Comparison of ENCODE assay signal across 8 cellular contexts in genomic region chr22:36425977-36426523, GRCh38. TPM values are rescaled to one million over a fixed set of nuclear protein-coding genes. Genes with fewer than 3 reads are reported as not detected.
A peak's percentile ranks its signal among the peaks of the same experiment; 100 is the strongest.
DNase-seq lines count a peak whose midpoint lies in the region; ATAC-seq and TF ChIP-seq lines count a peak whose summit lies in the region.

No MANE protein-coding gene starts in this region.

- peak overlapping the region in 6 of 10 donors; percentile 4 to 70 (median 54) for H3K4me3 Mint-ChIP-seq in naive thymus-derived CD4-positive, alpha-beta T cell

- H3F3A ChIP-seq in Loucy (ENCODE audit: low read depth) (no peaks in the 10 kb centered on the region), PC-9 (ENCODE audit: insufficient read depth, low read depth) (peaks cover 10% of the 10 kb centered on the region)

- H3K9me2 ChIP-seq in Loucy (replicated peaks; ENCODE audit: low read depth, low read length), result no peaks in the 10 kb centered on the region
- H3K9me2 ChIP-seq in PC-9 (ENCODE audit: insufficient read depth), result no peaks in the 10 kb centered on the region

- H3K36me3 Mint-ChIP-seq in naive thymus-derived CD4-positive, alpha-beta T cell, result no peaks in the 10 kb centered on the region

- no TSS peak for BruUV-seq in PC-9 (replicated peaks; lab: Mats Ljungman, UMichigan)

- peak overlapping the region; percentile 35 for H3K4me2 ChIP-seq in Loucy (ENCODE audit: low read depth, low read length, poor library complexity, severe bottlenecking)
- no peak overlapping the region for H3K4me2 ChIP-seq in PC-9

- H3K9me3 Mint-ChIP-seq in naive thymus-derived CD4-positive, alpha-beta T cell, result peaks cover 0 to 1% (median 0%) of the 10 kb centered on the region in 11 donors

- H2AFZ ChIP-seq in Loucy (ENCODE audit: low read length) (no peak overlapping the region), PC-9 (no peak overlapping the region)

- no peaks in the 10 kb centered on the region for H3K27me3 Mint-ChIP-seq in naive thymus-derived CD4-positive, alpha-beta T cell

- intact Hi-C loops in colonic mucosa (cut with DNase I), result no loop called here
- intact Hi-C loops in naive thymus-derived CD4-positive, alpha-beta T cell (cut with micrococcal nuclease), result loop anchor here in 1 of 2 donors (1.0 kb wide), 1 partner anchor 9 kb away; no protein-coding TSS in a partner anchor
- intact Hi-C loops in PC-9 (cut with micrococcal nuclease; ENCODE audit: unreplicated experiment), result no loop called here

- H3K79me2 ChIP-seq in Loucy (ENCODE audit: insufficient read depth, low read length), result no peaks in the 10 kb centered on the region
- no peaks in the 10 kb centered on the region for H3K79me2 ChIP-seq in PC-9 (ENCODE audit: low read depth)

- H4K20me1 ChIP-seq in Loucy (ENCODE audit: insufficient read depth, low read length, poor library complexity, severe bottlenecking) (no peaks in the 10 kb centered on the region), PC-9 (ENCODE audit: insufficient read depth) (no peaks in the 10 kb centered on the region)

- CTCF ChIA-PET in naive thymus-derived CD4-positive, alpha-beta T cell (lab: Charles Lee), result no interaction called here
- CTCF ChIA-PET in PC-9 (lab: Charles Lee), result interaction anchor here (0.6 kb wide), 1 partner anchor 1046 kb away, joined by 7 read pairs; no protein-coding TSS in a partner anchor

- no peak for TF ChIP-seq CTCF in Loucy (conservative IDR thresholded peaks at IDR 0.05; ENCODE audit: low read length)
- no peak for TF ChIP-seq CTCF in colonic mucosa (IDR thresholded peaks at IDR 0.05)
- TF ChIP-seq CTCF in PC-9 (conservative IDR thresholded peaks at IDR 0.05), result no peak

- no peaks in the 10 kb centered on the region for H3K36me3 ChIP-seq in Loucy (ENCODE audit: insufficient read depth, low read length)
- H3K36me3 ChIP-seq in colonic mucosa, result no peaks in the 10 kb centered on the region
- no peaks in the 10 kb centered on the region for H3K36me3 ChIP-seq in naive thymus-derived CD4-positive, alpha-beta T cell (ENCODE audit: control insufficient read depth in 2 of 3, insufficient read depth in 3 of 3, low read length in 3 of 3)
- no peaks in the 10 kb centered on the region for H3K36me3 ChIP-seq in effector memory CD4-positive, alpha-beta T cell (ENCODE audit: control insufficient read depth, insufficient read depth, low read length)
- no peaks in the 10 kb centered on the region for H3K36me3 ChIP-seq in PC-9 (ENCODE audit: low read depth)

- H3K4me1 ChIP-seq in Loucy (ENCODE audit: insufficient read depth, low read length, poor library complexity, severe bottlenecking) (peaks cover 32% of the 10 kb centered on the region), colonic mucosa (peaks cover 4% of the 10 kb centered on the region), PC-9 (replicated peaks; ENCODE audit: insufficient read depth) (peaks cover 17% of the 10 kb centered on the region)
- H3K4me1 ChIP-seq in naive thymus-derived CD4-positive, alpha-beta T cell (ENCODE audit: control insufficient read depth in 2 of 2, insufficient read depth in 2 of 2, low read length in 2 of 2), result peaks cover 0 to 11% of the 10 kb centered on the region in 2 donors
- H3K4me1 ChIP-seq in effector memory CD4-positive, alpha-beta T cell (ENCODE audit: control insufficient read depth, insufficient read depth, low read length, poor library complexity, severe bottlenecking), result no peaks in the 10 kb centered on the region

- H3K9me3 ChIP-seq in Loucy (ENCODE audit: insufficient read depth, low read depth, low read length), result no peaks in the 10 kb centered on the region
- no peaks in the 10 kb centered on the region for H3K9me3 ChIP-seq in colonic mucosa
- no peaks in the 10 kb centered on the region for H3K9me3 ChIP-seq in naive thymus-derived CD4-positive, alpha-beta T cell (ENCODE audit: control insufficient read depth in 2 of 3, low read length in 3 of 3)
- H3K9me3 ChIP-seq in effector memory CD4-positive, alpha-beta T cell (ENCODE audit: control insufficient read depth, low read length), result no peaks in the 10 kb centered on the region
- H3K9me3 ChIP-seq in PC-9 (ENCODE audit: insufficient read depth, low read depth), result no peaks in the 10 kb centered on the region

- peaks cover 19 to 39% (median 30%) of the 10 kb centered on the region in 7 donors for H3K4me1 Mint-ChIP-seq in naive thymus-derived CD4-positive, alpha-beta T cell

- H3K27ac Mint-ChIP-seq in naive thymus-derived CD4-positive, alpha-beta T cell, result peak overlapping the region in 8 of 9 donors; percentile 17 to 88 (median 59)

- DNase-seq in Daoy (ENCODE audit: low read depth), result peak; percentile 39
- peak; percentile 44 for DNase-seq in colonic mucosa
- no peak for DNase-seq in naive thymus-derived CD4-positive, alpha-beta T cell
- DNase-seq in effector memory CD4-positive, alpha-beta T cell, result no peak
- no peak for DNase-seq in PC-9
- DNase-seq in cerebellar cortex (ENCODE audit: low spot score), result no peak

- H3K27me3 ChIP-seq in Loucy (ENCODE audit: insufficient read depth, low read length, poor library complexity, severe bottlenecking) (no peaks in the 10 kb centered on the region), colonic mucosa (no peaks in the 10 kb centered on the region), PC-9 (ENCODE audit: insufficient read depth, low read depth) (no peaks in the 10 kb centered on the region)
- no peaks in the 10 kb centered on the region for H3K27me3 ChIP-seq in naive thymus-derived CD4-positive, alpha-beta T cell (ENCODE audit: control insufficient read depth in 2 of 2, insufficient read depth in 2 of 2, low read length in 2 of 2)
- H3K27me3 ChIP-seq in effector memory CD4-positive, alpha-beta T cell (replicated peaks; ENCODE audit: control insufficient read depth, insufficient read depth, low read length, poor library complexity, severe bottlenecking), result no peaks in the 10 kb centered on the region

- no peak for ATAC-seq in naive thymus-derived CD4-positive, alpha-beta T cell
- no peak for ATAC-seq in GM18873 (IDR thresholded peaks at IDR 0.05; ENCODE audit: low FRiP score, unreplicated experiment)

- POLR2A ChIA-PET in naive thymus-derived CD4-positive, alpha-beta T cell (lab: Charles Lee), result interaction anchor here (0.6 to 1.2 kb wide), 3 partner anchors 14 to 41 kb away, joined by 3 to 4 read pairs (median 3); partner anchors contain the start of gene MYH9
- POLR2A ChIA-PET in PC-9 (lab: Charles Lee; ENCODE audit: unreplicated experiment), result interaction anchor here (0.6 kb wide), 2 partner anchors 25 to 51 kb away, joined by 3 to 28 read pairs; no protein-coding TSS in a partner anchor

- H3K27ac ChIP-seq in colonic mucosa (peak overlapping the region; percentile 44), PC-9 (no peak overlapping the region)
- no peak overlapping the region for H3K27ac ChIP-seq in naive thymus-derived CD4-positive, alpha-beta T cell (ENCODE audit: low read depth, low read length)
- H3K27ac ChIP-seq in effector memory CD4-positive, alpha-beta T cell (ENCODE audit: insufficient read depth, low read length, poor library complexity, severe bottlenecking), result no peak overlapping the region

- H3K4me3 ChIP-seq in Loucy (ENCODE audit: low read length, poor library complexity, severe bottlenecking) (no peak overlapping the region), colonic mucosa (no peak overlapping the region), PC-9 (no peak overlapping the region)
- H3K4me3 ChIP-seq in naive thymus-derived CD4-positive, alpha-beta T cell (ENCODE audit: low read length), result no peak overlapping the region
- H3K4me3 ChIP-seq in effector memory CD4-positive, alpha-beta T cell (ENCODE audit: insufficient read depth, low read depth, low read length, poor library complexity, severe bottlenecking), result no peak overlapping the region

- H3K9ac ChIP-seq in Loucy (ENCODE audit: low read depth, low read length, poor library complexity, severe bottlenecking) (peak overlapping the region; percentile 43), colonic mucosa (ENCODE audit: low read depth in 2 of 2, low read length in 2 of 2) (peak overlapping the region in 1 of 2 donors; percentile 63)

RNA-seq across cellular contexts. Expression of gene MYH9, which starts 38.3 kb away (rescaled TPM):
- 349 and 464 TPM in 2 replicates for total RNA-seq in Daoy (2014; rRNA removed; shearing (Covaris generic))
- total RNA-seq in colonic mucosa (100 to 1,000 TPM; 711 to 719 TPM), PC-9 (2021) (758 and 776 TPM in 2 replicates)
- 100 to 1,000 TPM; 650 to 900 (median 803) TPM for total RNA-seq in naive thymus-derived CD4-positive, alpha-beta T cell
- 100 to 1,000 TPM in 1 of 2 donors, 10 to 100 TPM in 1; 95.5 to 501 TPM for polyA plus RNA-seq in naive thymus-derived CD4-positive, alpha-beta T cell

RNA-seq across cellular contexts. Expression of gene TXN2, which starts 55.4 kb away (rescaled TPM):
- 13.8 and 17.0 TPM in 2 replicates for total RNA-seq in Daoy (2014; rRNA removed; shearing (Covaris generic))
- total RNA-seq in colonic mucosa (100 to 1,000 TPM; 101 to 142 TPM), PC-9 (2021) (89.0 and 95.1 TPM in 2 replicates)
- 10 to 100 TPM; 35.5 to 69.9 (median 37.7) TPM for total RNA-seq in naive thymus-derived CD4-positive, alpha-beta T cell
- polyA plus RNA-seq in naive thymus-derived CD4-positive, alpha-beta T cell, result 100 to 1,000 TPM; 135 to 154 TPM

Comparison
In these comparisons a context has a peak if more than half of its experiments do, and no peak if none do; other contexts are left out.
1. DNase-seq: peak in Daoy (single experiment) and colonic mucosa (single experiment); none in naive thymus-derived CD4-positive, alpha-beta T cell (0 of 9), effector memory CD4-positive, alpha-beta T cell (0 of 3), PC-9 (0 of 2) and cerebellar cortex (single experiment).